In genomic region chrX:2812161-2812907, GRCh38 we compare ENCODE assay signal across 8 cellular contexts. TPM values are rescaled to one million over a fixed set of nuclear protein-coding genes. Genes with fewer than 3 reads are reported as not detected.
A peak's percentile ranks its signal among the peaks of the same experiment; 100 is the strongest.
DNase-seq lines count a peak whose midpoint lies in the region; ATAC-seq, FAIRE-seq and TF ChIP-seq lines count a peak whose summit lies in the region.
"Not testable (repeated sequence)": the region's sequence is repeated elsewhere in the genome, so short reads cannot be mapped to it uniquely, and the experiment has no call there.

No MANE protein-coding gene starts in this region.

- H3K4me2 ChIP-seq in A549, result peak overlapping the region; percentile 50
- H3K4me2 ChIP-seq in H1 (ENCODE audit: insufficient read depth in 1 of 2, low read depth in 2 of 2, low read length in 2 of 2), result not testable (repeated sequence)

- ATAC-seq in A549 (peak; percentile 81 to 92), GM18511 (IDR thresholded peaks at IDR 0.05; ENCODE audit: unreplicated experiment) (peak; percentile 85)
- peak; percentile 48 to 66 for ATAC-seq in activated T-cell treated with anti-CD3 and anti-CD28 coated beads, Interleukin-2, amount 50 U/mL, for 4 hours

- not testable (repeated sequence) for H3K79me2 ChIP-seq in H1 (ENCODE audit: control insufficient read depth in 1 of 2, insufficient read depth in 2 of 2, low read length in 2 of 2)

- peak; percentile 54 for TF ChIP-seq CTCF in A549 (IDR thresholded peaks at IDR 0.05)
- TF ChIP-seq CTCF in RWPE1 (conservative IDR thresholded peaks at IDR 0.05; ENCODE audit: low read depth), result peak; percentile 61
- TF ChIP-seq CTCF in H1 (IDR thresholded peaks at IDR 0.05; ENCODE audit: control extremely low read depth in 1 of 3, insufficient read depth in 1 of 3, low read depth in 1 of 3, low read length in 3 of 3), result peak; percentile 26 to 47 (median 45)
- peak; percentile 53 for TF ChIP-seq CTCF in liver (IDR thresholded peaks at IDR 0.05; ENCODE audit: low read depth, low read length, missing input control)

- not testable (repeated sequence) for H3K23ac ChIP-seq in H1 (ENCODE audit: insufficient read length)

- H3K23me2 ChIP-seq in H1 (ENCODE audit: low read depth, low read length), result not testable (repeated sequence)

- not testable (repeated sequence) for H3K56ac ChIP-seq in H1 (replicated peaks; ENCODE audit: insufficient read length, low read depth, low read length)

- not testable (repeated sequence) for H3K79me1 ChIP-seq in H1 (ENCODE audit: low read depth, low read length)

- H2AFZ ChIP-seq in H1 (ENCODE audit: low read length), result peak overlapping the region; percentile 82; the same call in 1 of the 2 replicates

- H2AK5ac ChIP-seq in H1 (ENCODE audit: low read depth, low read length), result not testable (repeated sequence)

- not testable (repeated sequence) for H3K27me3 Mint-ChIP-seq in activated T-cell treated with anti-CD3 and anti-CD28 coated beads, Interleukin-2, amount 50 U/mL, for 4 hours (ENCODE audit: low read depth)

- not testable (repeated sequence) for H2BK20ac ChIP-seq in H1 (ENCODE audit: low read length)

- not testable (repeated sequence) for H3K36me3 ChIP-seq in HUES48 (ENCODE audit: control insufficient read depth, insufficient read depth, low read length); H1 (ENCODE audit: control insufficient read depth in 2 of 4, insufficient read depth in 4 of 4, low read length in 3 of 4); liver (ENCODE audit: control insufficient read depth in 4 of 4, insufficient read depth in 3 of 4, low read depth in 1 of 4, low read length in 3 of 4)

- H3K27me3 ChIP-seq in HUES48 (ENCODE audit: control insufficient read depth, insufficient read depth, low read length); H1 (replicated peaks in 1 of 4; ENCODE audit: control insufficient read depth in 3 of 4, extremely low read depth in 1 of 4, insufficient read depth in 3 of 4, low read length in 3 of 4); liver (ENCODE audit: control insufficient read depth in 4 of 4, insufficient read depth in 4 of 4, low read length in 3 of 4): not testable (repeated sequence)

- H3K9me3 ChIP-seq in A549; HUES48 (ENCODE audit: control insufficient read depth, insufficient read depth, low read length); H1 (ENCODE audit: insufficient read depth in 2 of 2, low read depth in 1 of 2, low read length in 1 of 2); liver (ENCODE audit: control insufficient read depth in 4 of 4, low read length in 3 of 4): not testable (repeated sequence)

- peak in 1 of 2 experiments; percentile 58 for DNase-seq in A549 (ENCODE audit: low read depth in 1 of 2, low spot score in 1 of 2)
- not testable (repeated sequence) for DNase-seq in RWPE1 (ENCODE audit: low spot score); H1 (ENCODE audit: low read depth in 1 of 2, low spot score in 2 of 2)
- peak; percentile 55 for DNase-seq in activated T-cell treated with anti-CD3 and anti-CD28 coated beads, Interleukin-2, amount 50 U/mL, for 4 hours
- peak; percentile 48 for DNase-seq in stimulated activated CD4-positive, alpha-beta T cell treated with anti-CD3 and anti-CD28 coated beads, Interleukin-15, amount 100 ng/mL, for 24 hours

- H3K27ac ChIP-seq in A549 (peak overlapping the region; percentile 61 to 81), HUES48 (ENCODE audit: low read depth, low read length) (peak overlapping the region; percentile 59)
- not testable (repeated sequence) for H3K27ac ChIP-seq in RWPE1; H1 (ENCODE audit: low read depth, low read length); liver (ENCODE audit: low read depth in 1 of 2, low read length in 2 of 2)

- CTCF ChIA-PET in A549 (lab: Yijun Ruan, JAX), result interaction anchor here (0.7 to 2.1 kb wide), 2 partner anchors 7 to 12 kb away, joined by 3 to 6 read pairs; no protein-coding TSS in a partner anchor
- CTCF ChIA-PET in RWPE1 (lab: Yijun Ruan, JAX), result not testable (repeated sequence)
- CTCF ChIA-PET in H1 (lab: Charles Lee; ENCODE audit: partially characterized antibody), result interaction anchor here (0.6 to 1.3 kb wide), 2 partner anchors 11 to 27 kb away, joined by 3 to 4 read pairs; no protein-coding TSS in a partner anchor

- POLR2A ChIA-PET in A549 (lab: Yijun Ruan, JAX); RWPE1 (lab: Yijun Ruan, JAX; ENCODE audit: low non-redundant PET): not testable (repeated sequence)
- POLR2A ChIA-PET in H1 (lab: Charles Lee; ENCODE audit: partially characterized antibody), result interaction anchor here (2.4 kb wide), 1 partner anchor 11 kb away, joined by 10 read pairs; no protein-coding TSS in a partner anchor

- H4K91ac ChIP-seq in H1 (replicated peaks; ENCODE audit: insufficient read length, low read length), result not testable (repeated sequence)

- not testable (repeated sequence) for H4K20me1 ChIP-seq in H1 (replicated peaks in 1 of 2; ENCODE audit: control insufficient read depth in 1 of 2, insufficient read depth in 2 of 2, low read length in 2 of 2)

- not testable (repeated sequence) for H3K4me1 Mint-ChIP-seq in activated T-cell treated with anti-CD3 and anti-CD28 coated beads, Interleukin-2, amount 50 U/mL, for 4 hours (ENCODE audit: low read depth)

- not testable (repeated sequence) for H3K14ac ChIP-seq in H1 (ENCODE audit: insufficient read length)

- H4K8ac ChIP-seq in H1 (ENCODE audit: extremely low read depth, insufficient read depth, low read length), result not testable (repeated sequence)

- H3K4ac ChIP-seq in H1 (replicated peaks; ENCODE audit: insufficient read length, low read depth, low read length), result not testable (repeated sequence)

- not testable (repeated sequence) for H4K5ac ChIP-seq in H1 (ENCODE audit: insufficient read length, low read depth, low read length)

- not testable (repeated sequence) for H3K18ac ChIP-seq in H1 (ENCODE audit: extremely low read depth, low read length)

- peak overlapping the region; percentile 63 for H3K9ac ChIP-seq in HUES48 (ENCODE audit: low read depth, low read length)
- not testable (repeated sequence) for H3K9ac ChIP-seq in H1 (replicated peaks in 1 of 4; ENCODE audit: extremely low read depth in 1 of 4, low read depth in 3 of 4, low read length in 3 of 4); liver (ENCODE audit: low read depth in 1 of 2, low read length in 2 of 2)

- FAIRE-seq in A549 (lab: Jason Lieb, UNC) (peak; percentile 77), H1 (lab: Jason Lieb, UNC) (peak; percentile 85)

- H3K4me3 Mint-ChIP-seq in activated T-cell treated with anti-CD3 and anti-CD28 coated beads, Interleukin-2, amount 50 U/mL, for 4 hours, result peak overlapping the region; percentile 47

- H3K36me3 Mint-ChIP-seq in activated T-cell treated with anti-CD3 and anti-CD28 coated beads, Interleukin-2, amount 50 U/mL, for 4 hours (ENCODE audit: insufficient read depth), result not testable (repeated sequence)

- not testable (repeated sequence) for TF ChIP-seq EP300 in A549 (IDR thresholded peaks at IDR 0.05); H1 (IDR thresholded peaks at IDR 0.05; ENCODE audit: borderline replicate concordance in 1 of 2, low read depth in 2 of 2, low read length in 2 of 2)

- H2BK5ac ChIP-seq in H1 (ENCODE audit: low read depth, low read length), result not testable (repeated sequence)

- not testable (repeated sequence) for H3K9me3 Mint-ChIP-seq in activated T-cell treated with anti-CD3 and anti-CD28 coated beads, Interleukin-2, amount 50 U/mL, for 4 hours

- H2BK12ac ChIP-seq in H1 (ENCODE audit: low read depth, low read length), result not testable (repeated sequence)

- TF ChIP-seq RAD21 in A549 (conservative IDR thresholded peaks at IDR 0.05 in 1 of 2, IDR thresholded peaks at IDR 0.05 in 1 of 2), result peak; percentile 66 to 70
- TF ChIP-seq RAD21 in H1 (IDR thresholded peaks at IDR 0.05 in 1 of 2, conservative IDR thresholded peaks at IDR 0.05 in 1 of 2; ENCODE audit: low read depth in 2 of 2, low read length in 2 of 2), result peak; percentile 55 to 64
- peak; percentile 70 to 81 for TF ChIP-seq RAD21 in liver (IDR thresholded peaks at IDR 0.05)

- not testable (repeated sequence) for H2BK15ac ChIP-seq in H1 (ENCODE audit: low read length)

- peak overlapping the region; percentile 78 for H2BK120ac ChIP-seq in H1 (replicated peaks; ENCODE audit: low read depth, low read length)

- H3K4me3 ChIP-seq in A549, result 0 out of 3 replicates have a peak overlapping the region, but pooled peaks have one; percentile 3
- not testable (repeated sequence) for H3K4me3 ChIP-seq in HUES48 (ENCODE audit: low read depth, low read length); H1 (ENCODE audit: extremely low read depth in 1 of 4, insufficient read depth in 2 of 4, low read depth in 3 of 4, low read length in 4 of 4)
- peak overlapping the region in 1 of 3 donors; percentile 43 for H3K4me3 ChIP-seq in liver (ENCODE audit: low read depth in 1 of 3, low read length in 3 of 3)

- TF ChIP-seq POLR2A in A549 (IDR thresholded peaks at IDR 0.05; ENCODE audit: low read length); H1 (IDR thresholded peaks at IDR 0.05; ENCODE audit: control extremely low read depth in 1 of 2, low read depth in 2 of 2, low read length in 2 of 2): not testable (repeated sequence)

- H3K4me1 ChIP-seq in A549; H1 (replicated peaks in 1 of 4; ENCODE audit: control insufficient read depth in 3 of 4, insufficient read depth in 4 of 4, low read length in 3 of 4); liver (ENCODE audit: control insufficient read depth in 4 of 4, insufficient read depth in 4 of 4, low read length in 3 of 4): not testable (repeated sequence)
- H3K4me1 ChIP-seq in HUES48 (ENCODE audit: control insufficient read depth, insufficient read depth, low read length), result peaks cover 11% of the 10 kb centered on the region

- WGBS in A549 (ENCODE audit: missing lambda C conversion rate), result 23% methylated on average over 13 of the region's 16 CpGs
- WGBS in H1 (ENCODE audit: extremely low coverage in 1 of 2, insufficient coverage in 1 of 2, insufficient read length in 1 of 2, insufficient replicate concordance in 2 of 2, low coverage in 1 of 2, low lambda C conversion rate in 2 of 2, missing lambda C conversion rate in 1 of 2), 2 experiments, result 27% methylated on average over 12 of the region's 16 CpGs; no CpG with 5 or more reads in 1 of the 2 experiments
- 29% methylated on average over 14 of the region's 16 CpGs for WGBS in liver

RNA-seq across cellular contexts. Expression of gene GYG2, which starts 16.4 kb away (rescaled TPM):
- polyA plus RNA-seq in A549 (2011; rRNA removed) (14.1 and 14.3 TPM in 2 replicates), A549 (2017; fragmentation: RNase III; extraction: RNeasy Plus Mini Kit Qiagen cat#74134 plus additional on column Dnase treatment) (11.0 to 13.6 TPM (median 12.7 TPM) in 3 replicates), H1 (2011; rRNA removed) (52.8 and 63.7 TPM in 2 replicates), liver (10 to 100 TPM; 11.3 to 16.7 TPM)
- polyA plus RNA-seq in A549 (2012; cell fraction: cytosol; rRNA removed), result 6.8 and 10.2 TPM in 2 replicates
- 6.9 and 8.6 TPM in 2 replicates for polyA plus RNA-seq in A549 (2012; cell fraction: nucleus; rRNA removed)
- 27.1 and 33.3 TPM in 2 replicates for polyA minus RNA-seq in A549 (2011; rRNA and poly(A)+ RNA removed)
- total RNA-seq in activated T-cell treated with anti-CD3 and anti-CD28 coated beads, Interleukin-2, amount 50 U/mL, for 4 hours, result not detected
- total RNA-seq in H1 (2021; fragmentation: NEBNext Ultra II Directional; extraction: Animal tissue kit (Norgen Biotek cat#: 25700)), result 65.3 and 65.4 TPM in 2 replicates
- 60.6 TPM for polyA plus RNA-seq in H1 (2011; cell fraction: cytosol; rRNA removed)
- 54.9 TPM for polyA plus RNA-seq in H1 (2011; cell fraction: nucleus; rRNA removed)
- polyA plus RNA-seq in H1 (2012, experiment 1 of 2), result 49.3 to 58.7 TPM (median 56.4 TPM) in 4 replicates
- 26.6 TPM for polyA plus RNA-seq in H1 (2012, experiment 2 of 2)
- polyA plus RNA-seq in H1 (2013, experiment 1 of 2), result 29.1 TPM
- 29.7 TPM for polyA plus RNA-seq in H1 (2013, experiment 2 of 2)
- 78.1 and 104 TPM in 2 replicates for polyA minus RNA-seq in H1 (2011; rRNA and poly(A)+ RNA removed)
- 55.3 TPM for polyA minus RNA-seq in H1 (2011; cell fraction: cytosol; rRNA and poly(A)+ RNA removed)
- 40.5 TPM for polyA minus RNA-seq in H1 (2011; cell fraction: nucleus; rRNA and poly(A)+ RNA removed)
- total RNA-seq in liver, result 10 to 100 TPM; 11.9 to 32.6 TPM

Comparison
In these comparisons a context has a peak if more than half of its experiments do, and no peak if none do; other contexts are left out.
1. RNA of gene GYG2, which starts 16.4 kb away (total RNA-seq): 65.3 to 65.4 TPM in H1 and 11.9 to 32.6 TPM in liver; not detected in activated T-cell treated with anti-CD3 and anti-CD28 coated beads, Interleukin-2, amount 50 U/mL, for 4 hours; every median in the first group is over 10 times any median in the second.
2. Peak in every context shown above with its lines, with median percentiles within 50 percentile points of each other: ATAC-seq and CTCF ChIP-seq.